ENCODE assay signal across 21 cellular contexts in genomic region chr6:130320908-130321307, GRCh38. TPM values are rescaled to one million over a fixed set of nuclear protein-coding genes. Genes with fewer than 3 reads are reported as not detected.
"Had no signal": no experiment of that assay in that cellular context is flagged by ENCODE, and none has a peak within 500 bp of the region (broad histone marks: within the 10 kb centered on the region; RNA-seq: fewer than 3 reads in every experiment).

No MANE protein-coding gene starts in this region.

- H2AFZ ChIP-seq: PC-9 had no signal

- DNase-seq: activated CD4-positive, alpha-beta memory T cell treated with anti-CD3 and anti-CD28 coated beads for 36 hours; activated CD4-positive, alpha-beta T cell treated with anti-CD3 and anti-CD28 coated beads, Interleukin-2, amount 10 ng/mL, durations not matched to agents 7 days and 5 days; activated CD4-positive, CD25-positive, alpha-beta regulatory T cell; activated CD8-positive, alpha-beta memory T cell treated with anti-CD3 and anti-CD28 coated beads for 24 hours; activated gamma-delta T cell; activated naive CD4-positive, alpha-beta T cell treated with anti-CD3 and anti-CD28 coated beads for 36 hours; activated T-cell treated with anti-CD3 and anti-CD28 coated beads, Interleukin-2, amount 50 U/mL, for 4 hours; amygdala; Kasumi-1; NCI-H1105 treated with DMSO at 0.1 percent for 48 hours; NCI-H1436 treated with DMSO at 0.1 percent for 48 hours; NCI-H187; NCI-H2081 treated with DMSO at 0.1 percent for 48 hours; NCI-H446; NCI-H524; PC-9; SIG-M5; T-helper 17 cell; T-helper 9 cell had no signal

- H3K4me3 ChIP-seq: cardiac muscle cell, PC-9 had no signal

- ATAC-seq: activated T-cell treated with anti-CD3 and anti-CD28 coated beads, Interleukin-2, amount 50 U/mL, for 4 hours; T-helper 17 cell had no signal

- H3K27me3 ChIP-seq: cardiac muscle cell had no signal

- H3K36me3 ChIP-seq: cardiac muscle cell had no signal

- H3K4me2 ChIP-seq: PC-9 had no signal

- H3K27ac ChIP-seq: cardiac muscle cell, PC-9 had no signal

- FAIRE-seq: astrocyte had no signal

RNA-seq across cellular contexts. Expression of gene TMEM200A, which starts 44.9 kb away (rescaled TPM):
- total RNA-seq: activated naive CD4-positive, alpha-beta T cell treated with anti-CD3 and anti-CD28 coated beads for 36 hours; PC-9 had no signal
- polyA plus RNA-seq: cardiac muscle cell had no signal
